8 cellular contexts compared by ENCODE assay signal in the genomic region with DNA sequence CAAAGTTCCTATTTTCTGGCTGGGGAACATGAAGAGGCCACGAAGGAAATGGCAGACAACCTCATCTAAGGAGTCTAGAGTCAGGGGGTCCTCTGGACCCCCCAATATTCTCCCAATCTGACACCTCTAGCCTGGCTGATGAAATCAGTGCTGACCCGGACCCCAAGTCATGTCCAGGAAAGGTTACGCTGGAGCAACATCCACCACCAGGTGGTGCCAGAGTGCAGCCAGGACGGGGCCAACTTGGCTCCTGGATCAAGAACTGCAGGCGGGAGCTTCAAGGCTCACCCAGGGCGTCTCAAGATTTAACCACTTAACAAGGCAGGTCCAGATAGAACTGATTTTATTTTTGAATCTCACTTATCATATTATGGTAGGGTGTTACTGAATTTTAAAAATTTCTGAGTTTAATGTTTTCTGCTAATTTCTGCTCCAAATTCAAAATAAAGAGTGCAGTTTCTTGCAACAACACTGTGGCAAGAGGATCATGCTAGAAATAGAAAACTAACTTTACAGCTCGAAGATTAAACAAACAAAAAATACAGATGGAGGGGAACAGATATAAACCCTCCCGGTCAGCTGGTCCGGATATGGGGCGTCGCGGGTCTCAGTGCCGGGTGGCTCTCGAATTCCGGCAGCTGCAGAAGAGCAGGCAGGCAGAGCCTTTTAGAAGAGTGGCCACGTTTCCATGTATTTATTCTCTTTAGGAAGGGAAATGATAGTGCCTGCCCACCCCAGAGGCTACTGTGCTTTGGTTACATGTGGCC.
DNase-seq lines count a peak whose midpoint lies in the region; ATAC-seq and TF ChIP-seq lines count a peak whose summit lies in the region.

No MANE protein-coding gene starts in this region.

- no peak overlapping the region for H3K4me3 ChIP-seq in BJ (ENCODE audit: low read depth, low read length)

- H3K27me3 ChIP-seq in BJ (ENCODE audit: control insufficient read depth, insufficient read depth, low read length) = no peaks in the 10 kb centered on the region

- H3K27ac ChIP-seq in caudate nucleus (ENCODE audit: low read depth, low read length) = no peak overlapping the region

- ATAC-seq in GM19463 (IDR thresholded peaks at IDR 0.05; ENCODE audit: unreplicated experiment) = peak; percentile 68

- CTCF ChIA-PET in BJ (lab: Yijun Ruan, JAX) = interaction anchor here (0.5 to 9.7 kb wide), 43 partner anchors 8 to 557 kb away, joined by 3 to 151 read pairs (median 4); partner anchors contain the start of gene AFAP1

- POLR2A ChIA-PET in BJ (lab: Charles Lee) = no interaction called here

- H3K36me3 ChIP-seq in BJ (ENCODE audit: control insufficient read depth, insufficient read depth, low read length) = peaks cover 27% of the 10 kb centered on the region

- DNase-seq in BJ (ENCODE audit: low read depth) (no peak), NCI-H146 treated with DMSO at 0.1 percent for 48 hours (lab: John Stamatoyannopoulos, UW; ENCODE audit: unreplicated experiment) (peak; percentile 5), caudate nucleus (lab: John Stamatoyannopoulos, UW) (peak in 59 of 61 donors; percentile 5 to 84 (median 60)), kidney glomerular epithelial cell (lab: John Stamatoyannopoulos, UW) (peak; percentile 56), OCI-M2 (lab: John Stamatoyannopoulos, UW; ENCODE audit: unreplicated experiment) (no peak)
- peak; percentile 63 for DNase-seq in activated CD4-positive, CD25-positive, alpha-beta regulatory T cell treated with anti-CD3 and anti-CD28 coated beads, Interleukin-2, amount 50 U/mL, for 16 hours (ENCODE audit: low read depth, low spot score)
- peak; percentile 83 for DNase-seq in stimulated activated CD4-positive, alpha-beta T cell treated with anti-CD3 and anti-CD28 coated beads, Interleukin-1b, Interleukin-23, amount 100 ng/mL, for 48 hours

- peak; percentile 97 for TF ChIP-seq CTCF in BJ (IDR thresholded peaks at IDR 0.05; ENCODE audit: insufficient read depth, low read depth, low read length)

Comparison
In these comparisons a context has a peak if more than half of its experiments do, and no peak if none do; other contexts are left out.
1. DNase-seq: peak in NCI-H146 treated with DMSO at 0.1 percent for 48 hours (single experiment), activated CD4-positive, CD25-positive, alpha-beta regulatory T cell treated with anti-CD3 and anti-CD28 coated beads, Interleukin-2, amount 50 U/mL, for 16 hours (single experiment), caudate nucleus (59 of 61), kidney glomerular epithelial cell (single experiment) and stimulated activated CD4-positive, alpha-beta T cell treated with anti-CD3 and anti-CD28 coated beads, Interleukin-1b, Interleukin-23, amount 100 ng/mL, for 48 hours (single experiment); none in BJ (single experiment) and OCI-M2 (single experiment).